Comparison of ENCODE assay signal across 21 cellular contexts in the genomic region with DNA sequence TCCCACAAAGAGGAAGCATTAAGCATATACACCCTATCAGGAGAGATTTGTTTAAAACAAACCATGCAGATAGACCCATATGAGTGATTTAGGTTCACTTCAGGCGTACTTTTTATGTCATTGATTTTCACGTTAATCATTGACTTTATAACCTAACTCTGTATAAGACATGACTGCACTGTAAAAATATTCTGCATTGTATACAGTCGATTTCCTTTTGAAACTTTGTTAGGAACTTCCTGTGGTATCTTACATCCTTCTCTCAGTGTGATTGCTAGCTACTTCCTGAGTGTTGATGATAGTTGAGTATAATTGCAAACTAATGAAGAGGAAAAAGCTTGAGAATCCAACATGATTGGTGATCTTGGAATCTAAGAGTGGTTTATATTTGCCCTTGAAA.
A peak's percentile ranks its signal among the peaks of the same experiment; 100 is the strongest.
DNase-seq lines count a peak whose midpoint lies in the region; ATAC-seq and TF ChIP-seq lines count a peak whose summit lies in the region.
"Had no signal": no experiment of that assay in that cellular context is flagged by ENCODE, and none has a peak within 500 bp of the region (broad histone marks: within the 10 kb centered on the region; RNA-seq: fewer than 3 reads in every experiment).

No MANE protein-coding gene starts in this region.

- no peak for TF ChIP-seq CTCF in kidney epithelial cell (IDR thresholded peaks at IDR 0.05; ENCODE audit: insufficient read depth, low read length, poor library complexity, severe bottlenecking)

- no peak for ATAC-seq in GM18520 (IDR thresholded peaks at IDR 0.05; ENCODE audit: unreplicated experiment)
- ATAC-seq: left lobe of liver, sciatic nerve had no signal

- DNase-seq in ELR (ENCODE audit: low read depth) = peak; percentile 27
- DNase-seq in Kasumi-1 (lab: John Stamatoyannopoulos, UW) = peak; percentile 59 to 87
- peak; percentile 35 for DNase-seq in kidney epithelial cell (ENCODE audit: low read depth)
- DNase-seq in renal cortical epithelial cell (ENCODE audit: low read depth) = peak; percentile 69
- no peak for DNase-seq in activated gamma-delta T cell treated with Interleukin-2 at 50 U/mL for 16 hours
- DNase-seq in stimulated activated CD4-positive, alpha-beta T cell treated with anti-CD3 and anti-CD28 coated beads, Interleukin-12 subunit alpha, Interleukin-12 subunit beta, amount 100 ng/mL, for 4 hours = no peak
- DNase-seq: activated CD4-positive, alpha-beta T cell treated with anti-CD3 and anti-CD28 coated beads, Interleukin-2, amount 10 ng/mL, durations not matched to agents 24 days and 14 days; activated naive CD4-positive, alpha-beta T cell treated with anti-CD3 and anti-CD28 coated beads, Interleukin-2, amount 50 U/mL, for 16 hours; CD4-positive, CD25-positive, alpha-beta regulatory T cell; DMS 273 treated with DMSO at 0.1 percent for 48 hours; MV-4-11; naive B cell; NCI-H1694; NCI-H69; stimulated activated naive CD4-positive, alpha-beta T cell treated with Interleukin-2 at 50 U/mL for 16 hours; testis; uterus had no signal

- H3K4me3 ChIP-seq in kidney epithelial cell (ENCODE audit: low read depth, low read length) = no peak overlapping the region
- H3K4me3 ChIP-seq: cardiac muscle cell, testis, uterus had no signal

- H3K36me3 ChIP-seq in kidney epithelial cell (ENCODE audit: control insufficient read depth, insufficient read depth, low read length) = no peaks in the 10 kb centered on the region
- H3K36me3 ChIP-seq: cardiac muscle cell, uterus had no signal

- H3K27me3 ChIP-seq in kidney epithelial cell (ENCODE audit: control insufficient read depth, insufficient read depth, low read length) = no peaks in the 10 kb centered on the region
- H3K27me3 ChIP-seq: cardiac muscle cell, testis, uterus had no signal

Comparison
In these comparisons a context has a peak if more than half of its experiments do, and no peak if none do; other contexts are left out.
1. DNase-seq: peak in ELR (single experiment), Kasumi-1 (2 of 2), kidney epithelial cell (single experiment) and renal cortical epithelial cell (single experiment); none in activated gamma-delta T cell treated with Interleukin-2 at 50 U/mL for 16 hours (single experiment) and stimulated activated CD4-positive, alpha-beta T cell treated with anti-CD3 and anti-CD28 coated beads, Interleukin-12 subunit alpha, Interleukin-12 subunit beta, amount 100 ng/mL, for 4 hours (single experiment).